In the genomic region with DNA sequence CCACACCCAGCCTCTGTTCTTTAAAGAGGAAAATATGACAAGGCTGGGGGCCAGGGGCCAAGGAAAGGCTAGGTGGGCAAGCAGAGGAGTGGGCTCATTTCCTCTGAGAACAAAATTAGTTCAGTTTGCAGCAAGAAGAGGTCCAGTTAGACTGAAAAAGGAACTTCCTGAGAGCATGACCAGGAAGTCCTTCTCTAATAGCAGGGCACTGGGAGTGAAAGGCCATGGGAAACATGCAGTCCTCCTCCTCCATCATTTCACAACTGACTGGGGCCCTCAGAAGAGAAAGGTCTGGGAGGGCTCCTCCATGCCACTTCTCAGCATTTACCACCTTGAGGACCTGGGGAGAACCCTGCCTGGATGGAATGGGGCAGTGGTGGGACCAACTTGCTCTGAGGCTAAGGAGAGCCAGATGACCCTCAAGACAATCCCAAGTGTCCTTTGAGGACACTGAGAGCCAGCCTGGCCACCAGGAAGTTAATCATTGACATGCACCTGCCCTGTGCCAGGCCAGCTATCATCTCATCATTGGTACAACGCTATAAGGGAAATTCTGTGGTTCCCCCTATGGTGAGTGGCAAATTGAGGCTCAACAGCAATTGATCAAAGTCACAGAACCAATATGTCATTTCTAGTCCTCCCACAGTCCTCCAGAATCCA, we compare ENCODE assay signal across 17 cellular contexts. TPM values are rescaled to one million over a fixed set of nuclear protein-coding genes. Genes with fewer than 3 reads are reported as not detected.
"Had no signal": no experiment of that assay in that cellular context is flagged by ENCODE, and none has a peak within 500 bp of the region (broad histone marks: within the 10 kb centered on the region; RNA-seq: fewer than 3 reads in every experiment).

No MANE protein-coding gene starts in this region.

- H3K4me3 ChIP-seq: adrenal gland, coronary artery, heart right ventricle had no signal

- DNase-seq: activated naive CD4-positive, alpha-beta T cell treated with anti-CD3 and anti-CD28 coated beads, Interleukin-2, amount 10 ng/mL, durations not matched to agents 7 days and 5 days; adrenal gland; central memory CD4-positive, alpha-beta T cell; effector CD8-positive, alpha-beta T cell; heart right ventricle; mammary epithelial cell; stimulated activated naive CD8-positive, alpha-beta T cell treated with anti-CD3 and anti-CD28 coated beads, Interleukin-15, Interleukin-2, amounts not matched to agents 100 U/mL and 50 U/mL, for 24 hours; T-helper 9 cell had no signal

- H3K27ac ChIP-seq: adrenal gland, coronary artery, heart right ventricle, neutrophil had no signal

- H3K36me3 ChIP-seq: adrenal gland, heart right ventricle, neutrophil had no signal

- ATAC-seq: activated CD4-positive, CD25-positive, alpha-beta regulatory T cell treated with anti-CD3 and anti-CD28 coated beads, Interleukin-2, amount 50 U/mL, for 24 hours; heart right ventricle; naive thymus-derived CD8-positive, alpha-beta T cell; stimulated activated naive CD8-positive, alpha-beta T cell treated with anti-CD3 and anti-CD28 coated beads, Interleukin-15, Interleukin-2, amounts not matched to agents 100 U/mL and 50 U/mL, for 24 hours had no signal

- H3K9me3 ChIP-seq: adrenal gland, heart right ventricle, neutrophil had no signal

RNA-seq across cellular contexts. Expression of a gene that starts 2.0 kb away (rescaled TPM):
- total RNA-seq: activated CD8-positive, alpha-beta memory T cell treated with anti-CD3 and anti-CD28 coated beads for 36 hours; activated T-helper 2 cell treated with anti-CD3 and anti-CD28 coated beads, Interferon-gamma antibody, Interleukin-2, Interleukin-4, amounts not matched to agents 10 μg/mL and 5 μg/mL and 100 μg/mL, durations not matched to agents 14 hours and 24 hours and 36 hours; frontal cortex; heart right ventricle; mammary epithelial cell; mononuclear cell; naive thymus-derived CD8-positive, alpha-beta T cell; skeletal muscle tissue had no signal

RNA-seq across cellular contexts. Expression of a gene that starts 9.1 kb away (rescaled TPM):
- total RNA-seq: activated CD8-positive, alpha-beta memory T cell treated with anti-CD3 and anti-CD28 coated beads for 36 hours; activated T-helper 2 cell treated with anti-CD3 and anti-CD28 coated beads, Interferon-gamma antibody, Interleukin-2, Interleukin-4, amounts not matched to agents 10 μg/mL and 5 μg/mL and 100 μg/mL, durations not matched to agents 14 hours and 24 hours and 36 hours; mononuclear cell; naive thymus-derived CD8-positive, alpha-beta T cell had no signal

RNA-seq across cellular contexts. Expression of a gene that starts 20.2 kb away (rescaled TPM):
- total RNA-seq: activated CD8-positive, alpha-beta memory T cell treated with anti-CD3 and anti-CD28 coated beads for 36 hours; activated T-helper 2 cell treated with anti-CD3 and anti-CD28 coated beads, Interferon-gamma antibody, Interleukin-2, Interleukin-4, amounts not matched to agents 10 μg/mL and 5 μg/mL and 100 μg/mL, durations not matched to agents 14 hours and 24 hours and 36 hours; frontal cortex; heart right ventricle; mononuclear cell; naive thymus-derived CD8-positive, alpha-beta T cell had no signal

RNA-seq across cellular contexts. Expression of a gene that starts 48.8 kb away (rescaled TPM):
- total RNA-seq: mammary epithelial cell; mononuclear cell; naive thymus-derived CD8-positive, alpha-beta T cell had no signal
